ENCODE assay signal across 1 cellular context in the genomic region with DNA sequence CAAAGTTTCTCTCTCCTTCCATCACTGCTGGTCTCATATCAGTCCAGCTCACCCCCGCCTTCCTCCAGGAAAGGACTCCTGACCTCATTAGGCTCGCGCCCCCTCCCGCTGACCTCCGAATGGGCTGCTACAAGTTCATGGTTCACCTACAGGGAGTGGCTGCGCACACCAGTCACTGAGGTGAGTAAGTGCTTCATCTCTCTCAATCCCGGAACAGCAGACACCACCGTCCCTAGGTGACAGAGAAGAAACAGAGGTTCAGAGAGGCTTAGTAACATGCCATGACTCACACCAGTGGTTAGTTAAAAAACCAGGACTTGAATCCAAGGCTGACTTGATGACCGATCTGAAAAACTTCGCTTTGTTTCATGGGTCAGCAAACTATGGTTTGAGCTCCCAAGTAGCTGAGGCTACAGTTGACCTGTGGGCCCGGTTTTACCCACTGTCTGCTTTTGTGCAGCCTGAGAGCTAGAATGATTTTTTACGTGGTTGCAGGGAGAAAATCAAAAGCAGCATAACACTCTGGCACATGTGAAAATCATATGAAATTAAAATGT.
TF ChIP-seq lines count a peak whose summit lies in the region.

No MANE protein-coding gene starts in this region.

TF ChIP-seq in K562, 482 proteins besides CTCF, POLR2A, EP300 and RAD21 (continued from another document and continues in another):
- TF ChIP-seq NKRF (IDR thresholded peaks at IDR 0.05; ENCODE audit: borderline replicate concordance) (no peak), ETS2 (tag; IDR thresholded peaks at IDR 0.05; ENCODE audit: borderline replicate concordance, poor library complexity, severe bottlenecking) (no peak), ZNF707 (CRISPR knock-in tag; conservative IDR thresholded peaks at IDR 0.05) (no peak), JUN (IDR thresholded peaks at IDR 0.05; ENCODE audit: borderline replicate concordance, low read depth, low read length) (peak; percentile 23; the same call in 1 of the 2 replicates), JUN (CRISPR knock-in tag; IDR thresholded peaks at IDR 0.05; ENCODE audit: borderline replicate concordance) (peak; percentile 62; the same call in 1 of the 2 replicates), POLR2AphosphoS5 (IDR thresholded peaks at IDR 0.05; ENCODE audit: control insufficient read depth, insufficient read depth, low read depth, low read length) (no peak), NRF1 (conservative IDR thresholded peaks at IDR 0.05 in 1 of 2, IDR thresholded peaks at IDR 0.05 in 1 of 2) (peak; percentile 70 to 75), DMBX1 (CRISPR knock-in tag; IDR thresholded peaks at IDR 0.05; ENCODE audit: borderline replicate concordance) (no peak; the same call in 1 of the 2 replicates), HOXB6 (CRISPR knock-in tag; IDR thresholded peaks at IDR 0.05; ENCODE audit: borderline replicate concordance) (no peak), KDM5B (IDR thresholded peaks at IDR 0.05; ENCODE audit: insufficient replicate concordance, low read depth, low read length) (no peak), RBM25 (IDR thresholded peaks at IDR 0.05; ENCODE audit: low read depth, low read length, severe bottlenecking) (peak; percentile 47), CBX1 (IDR thresholded peaks at IDR 0.05; ENCODE audit: low read depth) (no peak), RBM22 (IDR thresholded peaks at IDR 0.05; ENCODE audit: low read depth, low read length, poor library complexity, severe bottlenecking) (no peak), ZC3H11A (IDR thresholded peaks at IDR 0.05; ENCODE audit: low read depth, low read length) (no peak), MTA2 (IDR thresholded peaks at IDR 0.05; ENCODE audit: low read depth) (no peak), POU5F1 (IDR thresholded peaks at IDR 0.05; ENCODE audit: borderline replicate concordance, low read depth, low read length, partially characterized antibody) (no peak), BHLHE40 (IDR thresholded peaks at IDR 0.05; ENCODE audit: low read length) (no peak), TAF1 (IDR thresholded peaks at IDR 0.05; ENCODE audit: control insufficient read depth, extremely low read depth, insufficient read depth, low read length, severe bottlenecking) (no peak), CBX8 (IDR thresholded peaks at IDR 0.05; ENCODE audit: borderline replicate concordance, extremely low read depth, low read depth, low read length, poor library complexity, severe bottlenecking) (no peak), ZNF766 (CRISPR knock-in tag; conservative IDR thresholded peaks at IDR 0.05) (no peak), SAFB2 (IDR thresholded peaks at IDR 0.05; ENCODE audit: borderline replicate concordance, low read depth, low read length, severe bottlenecking) (no peak), CREB1 (IDR thresholded peaks at IDR 0.05) (no peak), CREB1 (CRISPR knock-in tag; IDR thresholded peaks at IDR 0.05) (no peak), BMI1 (IDR thresholded peaks at IDR 0.05; ENCODE audit: low read length) (no peak), CREBBP (IDR thresholded peaks at IDR 0.05; ENCODE audit: low read depth, low read length) (no peak), NFATC3 (IDR thresholded peaks at IDR 0.05) (no peak), ILF3 (IDR thresholded peaks at IDR 0.05; ENCODE audit: borderline replicate concordance) (no peak), PTTG1 (tag; IDR thresholded peaks at IDR 0.05; ENCODE audit: low read depth) (no peak), CUX1 (CRISPR knock-in tag; IDR thresholded peaks at IDR 0.05) (no peak), NEUROD1 (IDR thresholded peaks at IDR 0.05; ENCODE audit: borderline replicate concordance, low read depth, low read length, partially characterized antibody) (no peak), ZNF263 (CRISPR knock-in tag; IDR thresholded peaks at IDR 0.05; ENCODE audit: borderline replicate concordance) (no peak), E2F3 (CRISPR knock-in tag; IDR thresholded peaks at IDR 0.05) (no peak), EHMT2 (IDR thresholded peaks at IDR 0.05) (no peak), ZNF165 (CRISPR knock-in tag; IDR thresholded peaks at IDR 0.05; ENCODE audit: borderline replicate concordance) (no peak), BCL6 (CRISPR knock-in tag; IDR thresholded peaks at IDR 0.05) (no peak), U2AF1 (optimal IDR thresholded peaks at IDR 0.05; ENCODE audit: low read depth, low read length) (no peak), GTF2F1 (IDR thresholded peaks at IDR 0.05; ENCODE audit: low read depth, low read length) (no peak), ZNF431 (CRISPR knock-in tag; IDR thresholded peaks at IDR 0.05) (no peak), SMARCE1 (IDR thresholded peaks at IDR 0.05) (peak; percentile 38; the same call in 1 of the 2 replicates), ILK (tag; IDR thresholded peaks at IDR 0.05; ENCODE audit: borderline replicate concordance, low read depth) (no peak), EZH2 (IDR thresholded peaks at IDR 0.05; ENCODE audit: borderline replicate concordance, low read depth, low read length) (no peak), AFF1 (IDR thresholded peaks at IDR 0.05; ENCODE audit: low read depth in 1 of 2, partially characterized antibody in 2 of 2) (no peak), RBM34 (IDR thresholded peaks at IDR 0.05; ENCODE audit: borderline replicate concordance, insufficient read depth, low read length) (no peak), ZNF347 (CRISPR knock-in tag; IDR thresholded peaks at IDR 0.05; ENCODE audit: low read depth) (no peak), PCBP1 (IDR thresholded peaks at IDR 0.05; ENCODE audit: low read depth, low read length, poor library complexity, severe bottlenecking) (no peak)
- TF ChIP-seq, protein P1, sequence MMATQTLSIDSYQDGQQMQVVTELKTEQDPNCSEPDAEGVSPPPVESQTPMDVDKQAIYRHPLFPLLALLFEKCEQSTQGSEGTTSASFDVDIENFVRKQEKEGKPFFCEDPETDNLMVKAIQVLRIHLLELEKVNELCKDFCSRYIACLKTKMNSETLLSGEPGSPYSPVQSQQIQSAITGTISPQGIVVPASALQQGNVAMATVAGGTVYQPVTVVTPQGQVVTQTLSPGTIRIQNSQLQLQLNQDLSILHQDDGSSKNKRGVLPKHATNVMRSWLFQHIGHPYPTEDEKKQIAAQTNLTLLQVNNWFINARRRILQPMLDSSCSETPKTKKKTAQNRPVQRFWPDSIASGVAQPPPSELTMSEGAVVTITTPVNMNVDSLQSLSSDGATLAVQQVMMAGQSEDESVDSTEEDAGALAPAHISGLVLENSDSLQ (IDR thresholded peaks at IDR 0.05): peak; percentile 39; the same call in 1 of the 2 replicates
- TF ChIP-seq, protein P2, sequence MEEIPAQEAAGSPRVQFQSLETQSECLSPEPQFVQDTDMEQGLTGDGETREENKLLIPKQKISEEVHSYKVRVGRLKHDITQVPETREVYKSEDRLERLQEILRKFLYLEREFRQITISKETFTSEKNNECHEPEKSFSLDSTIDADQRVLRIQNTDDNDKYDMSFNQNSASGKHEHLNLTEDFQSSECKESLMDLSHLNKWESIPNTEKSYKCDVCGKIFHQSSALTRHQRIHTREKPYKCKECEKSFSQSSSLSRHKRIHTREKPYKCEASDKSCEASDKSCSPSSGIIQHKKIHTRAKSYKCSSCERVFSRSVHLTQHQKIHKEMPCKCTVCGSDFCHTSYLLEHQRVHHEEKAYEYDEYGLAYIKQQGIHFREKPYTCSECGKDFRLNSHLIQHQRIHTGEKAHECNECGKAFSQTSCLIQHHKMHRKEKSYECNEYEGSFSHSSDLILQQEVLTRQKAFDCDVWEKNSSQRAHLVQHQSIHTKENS (CRISPR knock-in tag; IDR thresholded peaks at IDR 0.05): no peak
- TF ChIP-seq, protein P3, sequence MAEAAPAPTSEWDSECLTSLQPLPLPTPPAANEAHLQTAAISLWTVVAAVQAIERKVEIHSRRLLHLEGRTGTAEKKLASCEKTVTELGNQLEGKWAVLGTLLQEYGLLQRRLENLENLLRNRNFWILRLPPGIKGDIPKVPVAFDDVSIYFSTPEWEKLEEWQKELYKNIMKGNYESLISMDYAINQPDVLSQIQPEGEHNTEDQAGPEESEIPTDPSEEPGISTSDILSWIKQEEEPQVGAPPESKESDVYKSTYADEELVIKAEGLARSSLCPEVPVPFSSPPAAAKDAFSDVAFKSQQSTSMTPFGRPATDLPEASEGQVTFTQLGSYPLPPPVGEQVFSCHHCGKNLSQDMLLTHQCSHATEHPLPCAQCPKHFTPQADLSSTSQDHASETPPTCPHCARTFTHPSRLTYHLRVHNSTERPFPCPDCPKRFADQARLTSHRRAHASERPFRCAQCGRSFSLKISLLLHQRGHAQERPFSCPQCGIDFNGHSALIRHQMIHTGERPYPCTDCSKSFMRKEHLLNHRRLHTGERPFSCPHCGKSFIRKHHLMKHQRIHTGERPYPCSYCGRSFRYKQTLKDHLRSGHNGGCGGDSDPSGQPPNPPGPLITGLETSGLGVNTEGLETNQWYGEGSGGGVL (CRISPR knock-in tag; IDR thresholded peaks at IDR 0.05): no peak
- TF ChIP-seq, protein P4, sequence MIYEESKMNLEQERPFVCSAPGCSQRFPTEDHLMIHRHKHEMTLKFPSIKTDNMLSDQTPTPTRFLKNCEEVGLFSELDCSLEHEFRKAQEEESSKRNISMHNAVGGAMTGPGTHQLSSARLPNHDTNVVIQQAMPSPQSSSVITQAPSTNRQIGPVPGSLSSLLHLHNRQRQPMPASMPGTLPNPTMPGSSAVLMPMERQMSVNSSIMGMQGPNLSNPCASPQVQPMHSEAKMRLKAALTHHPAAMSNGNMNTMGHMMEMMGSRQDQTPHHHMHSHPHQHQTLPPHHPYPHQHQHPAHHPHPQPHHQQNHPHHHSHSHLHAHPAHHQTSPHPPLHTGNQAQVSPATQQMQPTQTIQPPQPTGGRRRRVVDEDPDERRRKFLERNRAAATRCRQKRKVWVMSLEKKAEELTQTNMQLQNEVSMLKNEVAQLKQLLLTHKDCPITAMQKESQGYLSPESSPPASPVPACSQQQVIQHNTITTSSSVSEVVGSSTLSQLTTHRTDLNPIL (CRISPR knock-in tag; IDR thresholded peaks at IDR 0.05): no peak
